In genomic region chr11:70153133-70153727, GRCh38 we compare ENCODE assay signal across 16 cellular contexts.
"Had no signal": no experiment of that assay in that cellular context is flagged by ENCODE, and none has a peak within 500 bp of the region (broad histone marks: within the 10 kb centered on the region; RNA-seq: fewer than 3 reads in every experiment).

No MANE protein-coding gene starts in this region.

- H3K4me1 ChIP-seq: body of pancreas, pancreas, upper lobe of right lung had no signal

- ATAC-seq: activated CD8-positive, alpha-beta T cell treated with anti-CD3 and anti-CD28 coated beads, Interleukin-2, amount 10 ng/mL, durations not matched to agents 7 days and 5 days; activated naive CD8-positive, alpha-beta T cell treated with anti-CD3 and anti-CD28 coated beads, Interleukin-2, amount 50 U/mL, for 24 hours; body of pancreas; pancreas; upper lobe of right lung had no signal

- H2AFZ ChIP-seq: neural progenitor cell had no signal

- H3K4me2 ChIP-seq: neural progenitor cell had no signal

- H3K9me3 ChIP-seq: body of pancreas, pancreas, upper lobe of right lung had no signal

- FAIRE-seq: pancreas had no signal

- H3K4me3 ChIP-seq: body of pancreas, neural progenitor cell, pancreas, upper lobe of right lung had no signal

- H3K9ac ChIP-seq: neural progenitor cell had no signal

- H3K36me3 ChIP-seq: neural progenitor cell, pancreas, upper lobe of right lung, WERI-Rb-1 had no signal

- H3K27ac ChIP-seq: body of pancreas, neural progenitor cell, pancreas, upper lobe of right lung, WERI-Rb-1 had no signal

- H3K27me3 ChIP-seq: body of pancreas, pancreas, upper lobe of right lung had no signal

- DNase-seq: activated CD4-positive, alpha-beta T cell treated with anti-CD3 and anti-CD28 coated beads for 48 hours; activated CD8-positive, alpha-beta memory T cell treated with anti-CD3 and anti-CD28 coated beads, Interleukin-2, amount 50 U/mL, for 48 hours; activated CD8-positive, alpha-beta T cell treated with anti-CD3 and anti-CD28 coated beads, Interleukin-2, amount 10 ng/mL, durations not matched to agents 7 days and 5 days; activated naive CD4-positive, alpha-beta T cell treated with Interleukin-2 at 50 U/mL for 16 hours; activated naive CD8-positive, alpha-beta T cell treated with anti-CD3 and anti-CD28 coated beads, Interleukin-2, amount 50 U/mL, for 24 hours; body of pancreas; dermis blood vessel endothelial cell; endodermal cell; hypothalamus; kidney glomerular epithelial cell; pancreas; stimulated activated CD4-positive, alpha-beta T cell treated with anti-CD3 and anti-CD28 coated beads, Interleukin-4, amount 100 ng/mL, for 1 hour; stimulated activated CD8-positive, alpha-beta memory T cell treated with anti-CD3 and anti-CD28 coated beads, Interleukin-4, amount 100 ng/mL, for 48 hours; upper lobe of right lung; WERI-Rb-1 had no signal
